Comparison of ENCODE assay signal across 17 cellular contexts in genomic region chr20:13333793-13334192, GRCh38.
A peak's percentile ranks its signal among the peaks of the same experiment; 100 is the strongest.
DNase-seq lines count a peak whose midpoint lies in the region; ATAC-seq and TF ChIP-seq lines count a peak whose summit lies in the region.
"Had no signal": no experiment of that assay in that cellular context is flagged by ENCODE, and none has a peak within 500 bp of the region (broad histone marks: within the 10 kb centered on the region; RNA-seq: fewer than 3 reads in every experiment).

No MANE protein-coding gene starts in this region.

- TF ChIP-seq CTCF in gastroesophageal sphincter (IDR thresholded peaks at IDR 0.05) (no peak), type B pancreatic cell (conservative IDR thresholded peaks at IDR 0.05) (no peak)

- H3K27ac ChIP-seq in gastroesophageal sphincter = peak overlapping the region in 1 of 4 donors; percentile 1
- H3K27ac ChIP-seq: breast epithelium had no signal

- peak; percentile 78 for DNase-seq in Caki2 (ENCODE audit: low read depth)
- peak; percentile 94 for DNase-seq in NCI-H1105 treated with DMSO at 0.1 percent for 48 hours (lab: John Stamatoyannopoulos, UW)
- DNase-seq in NCI-H748 treated with DMSO at 0.1 percent for 48 hours (lab: John Stamatoyannopoulos, UW) = peak; percentile 81
- DNase-seq in dedifferentiated amniotic fluid mesenchymal stem cell (ENCODE audit: extremely low spot score) = no peak
- DNase-seq in stimulated activated CD8-positive, alpha-beta memory T cell treated with anti-CD3 and anti-CD28 coated beads, Interleukin-4, amount 100 ng/mL, for 48 hours = no peak
- DNase-seq in putamen (ENCODE audit: low spot score) = no peak
- DNase-seq in type B pancreatic cell (ENCODE audit: extremely low spot score, unreplicated experiment) = no peak
- DNase-seq: activated B cell treated with CpG ODN at 0.5 μM for 24 hours; activated naive CD8-positive, alpha-beta T cell treated with anti-CD3 and anti-CD28 coated beads, Interleukin-2, amount 50 U/mL, for 24 hours; CD8-positive, alpha-beta T cell; effector memory CD8-positive, alpha-beta T cell; hypothalamus; NCI-H187 treated with DMSO at 0.1 percent for 48 hours; substantia nigra had no signal

- H3K9me3 Mint-ChIP-seq in type B pancreatic cell = no peaks in the 10 kb centered on the region
- H3K9me3 Mint-ChIP-seq: activated B cell treated with CpG ODN at 0.5 μM for 24 hours; activated naive CD8-positive, alpha-beta T cell treated with anti-CD3 and anti-CD28 coated beads, Interleukin-2, amount 50 U/mL, for 24 hours; CD8-positive, alpha-beta T cell; effector memory CD8-positive, alpha-beta T cell had no signal

- H3K4me3 ChIP-seq in gastroesophageal sphincter = no peak overlapping the region
- H3K4me3 ChIP-seq: breast epithelium had no signal

- no peaks in the 10 kb centered on the region for H3K27me3 ChIP-seq in gastroesophageal sphincter
- H3K27me3 ChIP-seq: breast epithelium had no signal

- H3K4me1 Mint-ChIP-seq in type B pancreatic cell (ENCODE audit: unreplicated experiment) = peaks cover 3% of the 10 kb centered on the region
- H3K4me1 Mint-ChIP-seq: activated B cell treated with CpG ODN at 0.5 μM for 24 hours had no signal

- no peaks in the 10 kb centered on the region for H3K9me3 ChIP-seq in gastroesophageal sphincter
- H3K9me3 ChIP-seq: breast epithelium had no signal

- no peak overlapping the region for H3K27ac Mint-ChIP-seq in type B pancreatic cell
- H3K27ac Mint-ChIP-seq: activated B cell treated with CpG ODN at 0.5 μM for 24 hours; activated naive CD8-positive, alpha-beta T cell treated with anti-CD3 and anti-CD28 coated beads, Interleukin-2, amount 50 U/mL, for 24 hours; CD8-positive, alpha-beta T cell; effector memory CD8-positive, alpha-beta T cell had no signal

- peaks cover 0 to 16% (median 7%) of the 10 kb centered on the region in 3 donors for H3K4me1 ChIP-seq in gastroesophageal sphincter
- H3K4me1 ChIP-seq: breast epithelium had no signal

- peak; percentile 31 for ATAC-seq in gastroesophageal sphincter
- ATAC-seq: activated naive CD8-positive, alpha-beta T cell treated with anti-CD3 and anti-CD28 coated beads, Interleukin-2, amount 50 U/mL, for 24 hours; CD8-positive, alpha-beta T cell; effector memory CD8-positive, alpha-beta T cell; left lobe of liver had no signal

- H3K4me3 Mint-ChIP-seq in type B pancreatic cell = no peak overlapping the region
- H3K4me3 Mint-ChIP-seq: activated B cell treated with CpG ODN at 0.5 μM for 24 hours; activated naive CD8-positive, alpha-beta T cell treated with anti-CD3 and anti-CD28 coated beads, Interleukin-2, amount 50 U/mL, for 24 hours; CD8-positive, alpha-beta T cell; effector memory CD8-positive, alpha-beta T cell had no signal

- in situ Hi-C loops in Caki2 (cut with HindIII; ENCODE audit: low pct_unique_long_range_greater_than_20kb, low sequenced_read_pairs) = no loop called here

- 8 to 14% methylated on average over 3 of the region's 3 CpGs for WGBS in gastroesophageal sphincter (ENCODE audit: low coverage in 1 of 2), 2 donors

- H3K36me3 Mint-ChIP-seq in type B pancreatic cell = no peaks in the 10 kb centered on the region
- H3K36me3 Mint-ChIP-seq: CD8-positive, alpha-beta T cell had no signal

- H3K36me3 ChIP-seq in gastroesophageal sphincter = no peaks in the 10 kb centered on the region
- H3K36me3 ChIP-seq: breast epithelium had no signal

- no peak for TF ChIP-seq POLR2A in gastroesophageal sphincter (IDR thresholded peaks at IDR 0.05)

- no peaks in the 10 kb centered on the region for H3K27me3 Mint-ChIP-seq in type B pancreatic cell
- H3K27me3 Mint-ChIP-seq: activated B cell treated with CpG ODN at 0.5 μM for 24 hours; effector memory CD8-positive, alpha-beta T cell had no signal

- TF ChIP-seq EP300 in gastroesophageal sphincter (IDR thresholded peaks at IDR 0.05) = no peak

Comparison
In these comparisons a context has a peak if more than half of its experiments do, and no peak if none do; other contexts are left out.
1. DNase-seq: peak in Caki2 (single experiment), NCI-H1105 treated with DMSO at 0.1 percent for 48 hours (single experiment) and NCI-H748 treated with DMSO at 0.1 percent for 48 hours (single experiment); none in dedifferentiated amniotic fluid mesenchymal stem cell (single experiment), stimulated activated CD8-positive, alpha-beta memory T cell treated with anti-CD3 and anti-CD28 coated beads, Interleukin-4, amount 100 ng/mL, for 48 hours (single experiment), putamen (single experiment) and type B pancreatic cell (single experiment).